In genomic region chr14:65370890-65371289, GRCh38 we compare ENCODE assay signal across 17 cellular contexts. TPM values are rescaled to one million over a fixed set of nuclear protein-coding genes. Genes with fewer than 3 reads are reported as not detected.
DNase-seq lines count a peak whose midpoint lies in the region; ATAC-seq and TF ChIP-seq lines count a peak whose summit lies in the region.
"Had no signal": no experiment of that assay in that cellular context is flagged by ENCODE, and none has a peak within 500 bp of the region (broad histone marks: within the 10 kb centered on the region; RNA-seq: fewer than 3 reads in every experiment).

No MANE protein-coding gene starts in this region.

- H3K4me3 ChIP-seq in H7 (ENCODE audit: insufficient read depth, low read depth, low read length): no peak overlapping the region

- H3K36me3 ChIP-seq in H7 (replicated peaks; ENCODE audit: control insufficient read depth, insufficient read depth, low read length): no peaks in the 10 kb centered on the region

- CTCF ChIA-PET in activated CD4-positive, alpha-beta memory T cell treated with anti-CD3 and anti-CD28 coated beads, Interleukin-2, amount 10 ng/mL, durations not matched to agents 7 days and 5 days (lab: Charles Lee): interaction anchor here (0.5 to 2.5 kb wide), 2 partner anchors 11 to 34 kb away, joined by 3 to 11 read pairs; no protein-coding TSS in a partner anchor
- CTCF ChIA-PET in RWPE1 (lab: Yijun Ruan, JAX): no interaction called here

- H3K9me3 Mint-ChIP-seq in activated CD4-positive, alpha-beta memory T cell treated with anti-CD3 and anti-CD28 coated beads, Interleukin-2, amount 10 ng/mL, durations not matched to agents 7 days and 5 days: peaks cover 3% of the 10 kb centered on the region
- no peaks in the 10 kb centered on the region for H3K9me3 Mint-ChIP-seq in stimulated activated naive CD8-positive, alpha-beta T cell treated with anti-CD3 and anti-CD28 coated beads, Interleukin-15, Interleukin-2, amounts not matched to agents 100 ng/mL and 50 ng/mL, for 24 hours
- H3K9me3 Mint-ChIP-seq: CD8-positive, alpha-beta T cell; neural crest cell had no signal

- H3K27ac Mint-ChIP-seq in activated CD4-positive, alpha-beta memory T cell treated with anti-CD3 and anti-CD28 coated beads, Interleukin-2, amount 10 ng/mL, durations not matched to agents 7 days and 5 days: peak overlapping the region; percentile 50
- peak overlapping the region; percentile 88 for H3K27ac Mint-ChIP-seq in stimulated activated naive CD8-positive, alpha-beta T cell treated with anti-CD3 and anti-CD28 coated beads, Interleukin-15, Interleukin-2, amounts not matched to agents 100 ng/mL and 50 ng/mL, for 24 hours
- H3K27ac Mint-ChIP-seq: CD8-positive, alpha-beta T cell had no signal

- H3K4me1 Mint-ChIP-seq in activated CD4-positive, alpha-beta memory T cell treated with anti-CD3 and anti-CD28 coated beads, Interleukin-2, amount 10 ng/mL, durations not matched to agents 7 days and 5 days: peaks cover 55% of the 10 kb centered on the region
- peaks cover 52% of the 10 kb centered on the region for H3K4me1 Mint-ChIP-seq in stimulated activated naive CD8-positive, alpha-beta T cell treated with anti-CD3 and anti-CD28 coated beads, Interleukin-15, Interleukin-2, amounts not matched to agents 100 ng/mL and 50 ng/mL, for 24 hours (ENCODE audit: low read depth)

- peaks cover 42% of the 10 kb centered on the region for H3K36me3 Mint-ChIP-seq in activated CD4-positive, alpha-beta memory T cell treated with anti-CD3 and anti-CD28 coated beads, Interleukin-2, amount 10 ng/mL, durations not matched to agents 7 days and 5 days (ENCODE audit: low read depth)
- peaks cover 28% of the 10 kb centered on the region for H3K36me3 Mint-ChIP-seq in stimulated activated naive CD8-positive, alpha-beta T cell treated with anti-CD3 and anti-CD28 coated beads, Interleukin-15, Interleukin-2, amounts not matched to agents 100 ng/mL and 50 ng/mL, for 24 hours (ENCODE audit: low read depth)

- no peak for TF ChIP-seq CTCF in RWPE1 (conservative IDR thresholded peaks at IDR 0.05; ENCODE audit: low read depth)

- H3K4me3 Mint-ChIP-seq in activated CD4-positive, alpha-beta memory T cell treated with anti-CD3 and anti-CD28 coated beads, Interleukin-2, amount 10 ng/mL, durations not matched to agents 7 days and 5 days: peak overlapping the region; percentile 10
- H3K4me3 Mint-ChIP-seq in stimulated activated naive CD8-positive, alpha-beta T cell treated with anti-CD3 and anti-CD28 coated beads, Interleukin-15, Interleukin-2, amounts not matched to agents 100 ng/mL and 50 ng/mL, for 24 hours: peak overlapping the region; percentile 29
- H3K4me3 Mint-ChIP-seq: CD8-positive, alpha-beta T cell; neural crest cell had no signal

- intact Hi-C loops in left ventricle myocardium superior (cut with micrococcal nuclease): no loop called here

- H3K27me3 ChIP-seq in H7 (ENCODE audit: control insufficient read depth, insufficient read depth, low read length): no peaks in the 10 kb centered on the region

- POLR2A ChIA-PET in activated CD4-positive, alpha-beta memory T cell treated with anti-CD3 and anti-CD28 coated beads, Interleukin-2, amount 10 ng/mL, durations not matched to agents 7 days and 5 days (lab: Charles Lee): interaction anchor here (1.7 kb wide), 1 partner anchor 41 kb away, joined by 6 read pairs; the partner anchor contains the start of gene FUT8
- POLR2A ChIA-PET in RWPE1 (lab: Yijun Ruan, JAX; ENCODE audit: low non-redundant PET): no interaction called here

- no peak for ATAC-seq in left ventricle myocardium superior
- ATAC-seq: CD8-positive, alpha-beta T cell had no signal

- H3K27ac ChIP-seq in RWPE1: no peak overlapping the region

- no peaks in the 10 kb centered on the region for H3K27me3 Mint-ChIP-seq in activated CD4-positive, alpha-beta memory T cell treated with anti-CD3 and anti-CD28 coated beads, Interleukin-2, amount 10 ng/mL, durations not matched to agents 7 days and 5 days
- no peaks in the 10 kb centered on the region for H3K27me3 Mint-ChIP-seq in stimulated activated naive CD8-positive, alpha-beta T cell treated with anti-CD3 and anti-CD28 coated beads, Interleukin-15, Interleukin-2, amounts not matched to agents 100 ng/mL and 50 ng/mL, for 24 hours

- peak; percentile 8 for DNase-seq in activated naive CD4-positive, alpha-beta T cell treated with Interleukin-2 at 50 U/mL for 16 hours
- no peak for DNase-seq in activated naive CD4-positive, alpha-beta T cell (lab: John Stamatoyannopoulos, UW)
- DNase-seq in H7 (peak; percentile 32), HuH-7 (ENCODE audit: low spot score) (no peak), RWPE1 (ENCODE audit: low spot score) (no peak), left ventricle myocardium superior (no peak)
- no peak for DNase-seq in activated CD4-positive, alpha-beta memory T cell treated with anti-CD3 and anti-CD28 coated beads, Interleukin-2, amount 10 ng/mL, durations not matched to agents 7 days and 5 days
- DNase-seq: activated CD4-positive, CD25-positive, alpha-beta regulatory T cell; amygdala; CD8-positive, alpha-beta T cell; central memory CD4-positive, alpha-beta T cell; effector CD8-positive, alpha-beta T cell; head of caudate nucleus; islet precursor cell; NK-92 treated with Interleukin-12 subunit alpha and Interleukin-12 subunit beta, amount 100 ng/mL, for 24 hours had no signal

RNA-seq across cellular contexts. Expression of gene FUT8, which starts 41.6 kb away (rescaled TPM):
- 34.9 and 38.5 TPM in 2 replicates for total RNA-seq in H7 (2014; rRNA removed; shearing (Covaris generic))
- total RNA-seq in activated CD4-positive, alpha-beta memory T cell treated with anti-CD3 and anti-CD28 coated beads, Interleukin-2, amount 10 ng/mL, durations not matched to agents 7 days and 5 days: 10 to 100 TPM; 85.0 to 85.5 TPM
- 11.5 TPM for total RNA-seq in left ventricle myocardium superior

Comparison
In these comparisons a context has a peak if more than half of its experiments do, and no peak if none do; other contexts are left out.
1. DNase-seq: peak in activated naive CD4-positive, alpha-beta T cell treated with Interleukin-2 at 50 U/mL for 16 hours (single experiment) and H7 (single experiment); none in activated naive CD4-positive, alpha-beta T cell (0 of 4), activated CD4-positive, alpha-beta memory T cell treated with anti-CD3 and anti-CD28 coated beads, Interleukin-2, amount 10 ng/mL, durations not matched to agents 7 days and 5 days (single experiment), HuH-7 (single experiment), RWPE1 (single experiment) and left ventricle myocardium superior (single experiment).